ENCODE assay signal across 9 cellular contexts in the genomic region with DNA sequence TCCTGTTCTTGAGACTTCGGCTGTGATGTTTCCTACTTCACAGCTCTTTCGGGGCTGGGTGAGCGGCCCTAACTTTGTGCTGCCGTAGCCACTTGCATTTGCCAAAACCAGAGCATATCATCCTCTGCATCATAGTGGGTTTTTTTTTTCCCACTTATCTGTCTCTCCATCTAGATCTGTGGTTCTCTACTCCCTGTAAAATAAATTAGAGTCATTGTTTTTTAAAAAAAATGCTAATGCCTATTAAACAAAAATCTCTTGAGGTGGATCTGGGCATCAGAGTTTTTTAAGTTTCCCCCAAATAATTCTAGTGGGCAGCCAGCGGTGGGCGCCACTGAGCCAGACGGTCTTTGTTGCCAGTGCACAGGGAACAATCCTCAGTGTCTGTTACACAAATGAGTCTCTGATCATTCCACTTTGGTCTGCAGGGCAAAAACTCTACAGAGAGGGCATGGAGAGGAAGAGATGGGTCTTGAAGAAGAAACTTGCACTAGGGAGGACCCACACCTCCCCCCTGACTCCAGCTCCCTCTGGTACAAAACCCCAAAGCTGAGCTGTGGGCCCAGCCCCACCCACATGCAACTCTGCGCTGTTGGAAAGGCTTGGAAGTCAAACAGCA.
A peak's percentile ranks its signal among the peaks of the same experiment; 100 is the strongest.
DNase-seq lines count a peak whose midpoint lies in the region; ATAC-seq and TF ChIP-seq lines count a peak whose summit lies in the region.
"Had no signal": no experiment of that assay in that cellular context is flagged by ENCODE, and none has a peak within 500 bp of the region (broad histone marks: within the 10 kb centered on the region; RNA-seq: fewer than 3 reads in every experiment).

No MANE protein-coding gene starts in this region.

- DNase-seq in AG09319 (ENCODE audit: extremely low read depth, low read depth), result no peak
- DNase-seq in HEK293T (ENCODE audit: extremely low spot score), result peak; percentile 30
- peak; percentile 76 for DNase-seq in activated CD4-positive, alpha-beta T cell treated with anti-CD3 and anti-CD28 coated beads for 48 hours
- DNase-seq in foreskin keratinocyte, result no peak
- DNase-seq in LoVo (ENCODE audit: low spot score), result no peak
- no peak for DNase-seq in HCEC 1CT
- no peak for DNase-seq in SKM-1 treated with dmso at 0.1 percent for 144 hours (lab: John Stamatoyannopoulos, UW; ENCODE audit: unreplicated experiment)
- DNase-seq: activated B cell treated with CpG ODN at 0.5 μM for 24 hours had no signal

- no peaks in the 10 kb centered on the region for H3K27me3 ChIP-seq in foreskin keratinocyte

- POLR2A ChIA-PET in HEK293T (lab: Yijun Ruan, JAX), result no interaction called here

- CTCF ChIA-PET in HEK293T (lab: Yijun Ruan, JAX), result interaction anchor here (1.0 to 1.1 kb wide), 2 partner anchors 25 to 44 kb away, joined by 3 read pairs; no protein-coding TSS in a partner anchor

- ATAC-seq in foreskin keratinocyte (no peak), GM18907 (IDR thresholded peaks at IDR 0.05; ENCODE audit: unreplicated experiment) (no peak)

- H3K4me1 ChIP-seq in foreskin keratinocyte, result peaks cover 19% of the 10 kb centered on the region

- TF ChIP-seq CTCF in AG09319 (IDR thresholded peaks at IDR 0.05; ENCODE audit: low read depth, low read length) (peak; percentile 3; the same call in 1 of the 2 replicates), foreskin keratinocyte (conservative IDR thresholded peaks at IDR 0.05) (peak; percentile 52)

- no peak overlapping the region for H3K27ac ChIP-seq in foreskin keratinocyte

TF ChIP-seq in HEK293T, 16 proteins besides CTCF, POLR2A, EP300 and RAD21:
- TF ChIP-seq SP1 (IDR thresholded peaks at IDR 0.05), result no peak

Comparison
In these comparisons a context has a peak if more than half of its experiments do, and no peak if none do; other contexts are left out.
1. DNase-seq: peak in HEK293T (single experiment) and activated CD4-positive, alpha-beta T cell treated with anti-CD3 and anti-CD28 coated beads for 48 hours (single experiment); none in AG09319 (single experiment), foreskin keratinocyte (0 of 2), LoVo (single experiment), HCEC 1CT (single experiment) and SKM-1 treated with dmso at 0.1 percent for 144 hours (single experiment).